ENCODE assay signal across 8 cellular contexts in the genomic region with DNA sequence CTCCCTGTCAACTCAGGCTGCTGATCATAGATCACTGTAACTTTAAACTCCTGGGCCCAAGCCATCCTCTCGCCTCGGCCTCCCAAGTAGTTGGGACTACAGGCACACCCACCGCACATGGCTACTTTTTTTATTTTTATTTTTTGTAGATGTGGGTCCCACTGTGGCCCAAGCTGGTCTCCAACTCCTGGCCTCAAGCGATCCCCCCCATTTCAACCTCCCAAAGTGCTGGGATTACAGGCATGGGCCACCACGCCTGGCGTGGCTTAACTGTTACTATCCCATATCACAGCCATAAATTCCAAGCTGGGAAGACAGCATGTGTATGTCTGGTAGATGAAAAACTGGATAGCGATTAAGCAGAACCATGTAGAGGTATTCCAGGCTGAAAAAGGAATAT. TPM values are rescaled to one million over a fixed set of nuclear protein-coding genes. Genes with fewer than 3 reads are reported as not detected.
DNase-seq lines count a peak whose midpoint lies in the region; ATAC-seq and TF ChIP-seq lines count a peak whose summit lies in the region.

No MANE protein-coding gene starts in this region.

- peaks cover 25 to 35% (median 25%) of the 10 kb centered on the region in 3 donors for H3K4me1 ChIP-seq in skeletal muscle tissue (ENCODE audit: control insufficient read depth in 3 of 3, insufficient read depth in 3 of 3, low read length in 3 of 3)

- peak overlapping the region; percentile 90 for H3K4me3 Mint-ChIP-seq in WTC11

- H3K9me3 ChIP-seq in skeletal muscle tissue (ENCODE audit: control insufficient read depth in 3 of 3, low read length in 3 of 3): no peaks in the 10 kb centered on the region

- H3K36me3 ChIP-seq in H7 (replicated peaks; ENCODE audit: control insufficient read depth, insufficient read depth, low read length) (no peaks in the 10 kb centered on the region; the same call in none of the 2 replicates), skeletal muscle tissue (ENCODE audit: control insufficient read depth in 3 of 3, insufficient read depth in 3 of 3, low read length in 3 of 3) (peaks cover 4 to 18% (median 9%) of the 10 kb centered on the region in 3 donors)

- H3K9me3 Mint-ChIP-seq in WTC11: no peaks in the 10 kb centered on the region

- POLR2A ChIA-PET in WTC11 (lab: Charles Lee): interaction anchor here (0.7 to 3.3 kb wide), 4 partner anchors 17 to 286 kb away, joined by 3 to 36 read pairs (median 4); a partner anchor contains a TSS

- in situ Hi-C loops in G401 (cut with HindIII; ENCODE audit: low sequenced_read_pairs): no loop called here

- CTCF ChIA-PET in WTC11 (lab: Charles Lee): interaction anchor here (1.1 to 3.9 kb wide), 9 partner anchors 16 to 333 kb away, joined by 7 to 106 read pairs (median 17); a partner anchor contains a TSS

- no peak for DNase-seq in H7
- no peak for DNase-seq in WTC11 (ENCODE audit: low spot score)
- no peak for DNase-seq in foreskin fibroblast
- no peak for DNase-seq in effector CD8-positive, alpha-beta T cell (lab: John Stamatoyannopoulos, UW)
- DNase-seq in G401 (ENCODE audit: low spot score): no peak

- H3K9ac ChIP-seq in skeletal muscle tissue (ENCODE audit: low read depth in 1 of 3, low read length in 3 of 3): peak overlapping the region; percentile 92 to 95 (median 92)

- H3K27ac ChIP-seq in skeletal muscle tissue (ENCODE audit: low read depth, low read length): peak overlapping the region; percentile 76

- peaks cover 6% of the 10 kb centered on the region for H3K27me3 ChIP-seq in H7 (ENCODE audit: control insufficient read depth, insufficient read depth, low read length)
- H3K27me3 ChIP-seq in skeletal muscle tissue (ENCODE audit: control insufficient read depth in 3 of 3, insufficient read depth in 3 of 3, low read length in 3 of 3): peaks cover 0 to 16% (median 12%) of the 10 kb centered on the region in 3 donors

- no peak for TF ChIP-seq CTCF in WTC11 (IDR thresholded peaks at IDR 0.05)
- no peak for TF ChIP-seq CTCF in foreskin fibroblast (IDR thresholded peaks at IDR 0.05; ENCODE audit: low read depth, low read length)

- peak overlapping the region; percentile 90 for H3K27ac Mint-ChIP-seq in WTC11

- peaks cover 22% of the 10 kb centered on the region for H3K4me1 Mint-ChIP-seq in WTC11

- ATAC-seq in WTC11 (no peak), HG03175 (IDR thresholded peaks at IDR 0.05; ENCODE audit: unreplicated experiment) (no peak), HG03521 (IDR thresholded peaks at IDR 0.05; ENCODE audit: unreplicated experiment) (no peak)

- H3K36me3 Mint-ChIP-seq in WTC11: peaks cover 4% of the 10 kb centered on the region; the same call in 1 of the 2 replicates

- H3K27me3 Mint-ChIP-seq in WTC11 (ENCODE audit: low read depth): no peaks in the 10 kb centered on the region

- H3K4me3 ChIP-seq in H7 (ENCODE audit: insufficient read depth, low read depth, low read length) (peak overlapping the region; percentile 84; the same call in 1 of the 2 replicates), foreskin fibroblast (ENCODE audit: low read depth in 1 of 2, low read length in 2 of 2) (peak overlapping the region; percentile 83 to 89), skeletal muscle tissue (ENCODE audit: low read length in 3 of 3) (peak overlapping the region; percentile 91 to 98 (median 95))

TF ChIP-seq in WTC11, 78 proteins besides CTCF, POLR2A, EP300 and RAD21:
- TF ChIP-seq ELF4 (CRISPR knock-in tag; IDR thresholded peaks at IDR 0.05; ENCODE audit: low read depth) (no peak), MXD4 (CRISPR knock-in tag; IDR thresholded peaks at IDR 0.05; ENCODE audit: borderline replicate concordance) (no peak), CREM (CRISPR knock-in tag; IDR thresholded peaks at IDR 0.05) (no peak), ZNF138 (CRISPR knock-in tag; conservative IDR thresholded peaks at IDR 0.05) (no peak)
- TF ChIP-seq, protein P1, sequence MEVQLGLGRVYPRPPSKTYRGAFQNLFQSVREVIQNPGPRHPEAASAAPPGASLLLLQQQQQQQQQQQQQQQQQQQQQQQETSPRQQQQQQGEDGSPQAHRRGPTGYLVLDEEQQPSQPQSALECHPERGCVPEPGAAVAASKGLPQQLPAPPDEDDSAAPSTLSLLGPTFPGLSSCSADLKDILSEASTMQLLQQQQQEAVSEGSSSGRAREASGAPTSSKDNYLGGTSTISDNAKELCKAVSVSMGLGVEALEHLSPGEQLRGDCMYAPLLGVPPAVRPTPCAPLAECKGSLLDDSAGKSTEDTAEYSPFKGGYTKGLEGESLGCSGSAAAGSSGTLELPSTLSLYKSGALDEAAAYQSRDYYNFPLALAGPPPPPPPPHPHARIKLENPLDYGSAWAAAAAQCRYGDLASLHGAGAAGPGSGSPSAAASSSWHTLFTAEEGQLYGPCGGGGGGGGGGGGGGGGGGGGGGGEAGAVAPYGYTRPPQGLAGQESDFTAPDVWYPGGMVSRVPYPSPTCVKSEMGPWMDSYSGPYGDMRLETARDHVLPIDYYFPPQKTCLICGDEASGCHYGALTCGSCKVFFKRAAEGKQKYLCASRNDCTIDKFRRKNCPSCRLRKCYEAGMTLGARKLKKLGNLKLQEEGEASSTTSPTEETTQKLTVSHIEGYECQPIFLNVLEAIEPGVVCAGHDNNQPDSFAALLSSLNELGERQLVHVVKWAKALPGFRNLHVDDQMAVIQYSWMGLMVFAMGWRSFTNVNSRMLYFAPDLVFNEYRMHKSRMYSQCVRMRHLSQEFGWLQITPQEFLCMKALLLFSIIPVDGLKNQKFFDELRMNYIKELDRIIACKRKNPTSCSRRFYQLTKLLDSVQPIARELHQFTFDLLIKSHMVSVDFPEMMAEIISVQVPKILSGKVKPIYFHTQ (CRISPR knock-in tag; IDR thresholded peaks at IDR 0.05): no peak
- TF ChIP-seq, protein P2, sequence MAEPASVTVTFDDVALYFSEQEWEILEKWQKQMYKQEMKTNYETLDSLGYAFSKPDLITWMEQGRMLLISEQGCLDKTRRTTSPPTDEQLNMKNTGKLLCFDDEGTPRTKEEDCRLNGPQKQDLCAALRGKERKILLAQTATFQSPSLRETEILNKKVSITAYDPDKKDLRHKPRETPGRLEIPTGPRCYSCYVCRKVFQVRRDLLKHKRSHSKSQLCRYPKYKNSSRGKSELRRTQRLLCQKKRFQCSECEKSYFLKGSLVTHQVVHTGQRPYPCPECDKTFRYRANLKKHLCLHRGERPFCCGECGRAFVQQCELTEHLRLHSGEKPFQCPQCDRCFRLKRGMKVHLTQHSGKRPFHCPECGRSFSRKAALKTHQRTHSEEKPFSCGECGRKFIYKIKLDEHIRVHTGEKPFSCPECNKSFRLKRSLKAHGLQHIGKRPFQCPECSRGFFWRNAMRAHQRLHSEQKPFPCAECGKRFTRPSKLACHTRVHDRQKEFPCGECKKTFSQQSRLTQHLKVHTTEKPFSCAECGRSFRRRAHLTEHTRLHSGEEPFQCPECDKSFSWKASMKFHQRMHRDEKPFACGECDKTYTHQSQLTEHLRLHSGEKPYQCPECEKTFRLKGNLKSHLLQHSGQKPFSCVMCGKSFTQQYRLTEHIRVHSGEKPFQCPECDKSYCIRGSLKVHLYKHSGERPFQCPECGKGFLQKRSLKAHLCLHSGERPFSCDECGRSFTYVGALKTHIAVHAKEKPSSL (CRISPR knock-in tag; conservative IDR thresholded peaks at IDR 0.05): no peak
- TF ChIP-seq, protein P3, sequence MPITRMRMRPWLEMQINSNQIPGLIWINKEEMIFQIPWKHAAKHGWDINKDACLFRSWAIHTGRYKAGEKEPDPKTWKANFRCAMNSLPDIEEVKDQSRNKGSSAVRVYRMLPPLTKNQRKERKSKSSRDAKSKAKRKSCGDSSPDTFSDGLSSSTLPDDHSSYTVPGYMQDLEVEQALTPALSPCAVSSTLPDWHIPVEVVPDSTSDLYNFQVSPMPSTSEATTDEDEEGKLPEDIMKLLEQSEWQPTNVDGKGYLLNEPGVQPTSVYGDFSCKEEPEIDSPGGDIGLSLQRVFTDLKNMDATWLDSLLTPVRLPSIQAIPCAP (CRISPR knock-in tag; IDR thresholded peaks at IDR 0.05): no peak
- TF ChIP-seq, protein P4, sequence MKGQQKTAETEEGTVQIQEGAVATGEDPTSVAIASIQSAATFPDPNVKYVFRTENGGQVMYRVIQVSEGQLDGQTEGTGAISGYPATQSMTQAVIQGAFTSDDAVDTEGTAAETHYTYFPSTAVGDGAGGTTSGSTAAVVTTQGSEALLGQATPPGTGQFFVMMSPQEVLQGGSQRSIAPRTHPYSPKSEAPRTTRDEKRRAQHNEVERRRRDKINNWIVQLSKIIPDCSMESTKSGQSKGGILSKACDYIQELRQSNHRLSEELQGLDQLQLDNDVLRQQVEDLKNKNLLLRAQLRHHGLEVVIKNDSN (CRISPR knock-in tag; IDR thresholded peaks at IDR 0.05): no peak

RNA-seq across cellular contexts. Expression of a gene that starts 1.0 kb away (rescaled TPM):
- total RNA-seq in H7 (2014; rRNA removed; shearing (Covaris generic)): 81.3 and 82.7 TPM in 2 replicates
- total RNA-seq in WTC11 (2021) (84.7 to 96.2 TPM (median 94.5 TPM) in 3 replicates), skeletal muscle tissue (40.7 TPM)
- total RNA-seq in G401 (2014; rRNA removed; shearing (Covaris generic)): 105 and 117 TPM in 2 replicates

RNA-seq across cellular contexts. Expression of a gene that starts 1.2 kb away (rescaled TPM):
- 7.4 and 8.9 TPM in 2 replicates for total RNA-seq in H7 (2014; rRNA removed; shearing (Covaris generic))
- 19.3 to 23.8 TPM (median 21.4 TPM) in 3 replicates for total RNA-seq in WTC11 (2021)
- under 0.01 TPM for total RNA-seq in skeletal muscle tissue
- total RNA-seq in G401 (2014; rRNA removed; shearing (Covaris generic)): 9.9 and 21.2 TPM in 2 replicates

RNA-seq across cellular contexts. Expression of a gene that starts 15.6 kb away (rescaled TPM):
- total RNA-seq in H7 (2014; rRNA removed; shearing (Covaris generic)): 17.3 and 22.3 TPM in 2 replicates
- 43.6 to 50.3 TPM (median 44.8 TPM) in 3 replicates for total RNA-seq in WTC11 (2021)
- total RNA-seq in skeletal muscle tissue: 5.2 TPM
- total RNA-seq in G401 (2014; rRNA removed; shearing (Covaris generic)): 8.8 and 17.7 TPM in 2 replicates

RNA-seq across cellular contexts. Expression of a gene that starts 16.8 kb away (rescaled TPM):
- 31.2 and 37.5 TPM in 2 replicates for total RNA-seq in H7 (2014; rRNA removed; shearing (Covaris generic))
- total RNA-seq in WTC11 (2021) (90.9 to 109 TPM (median 96.0 TPM) in 3 replicates), skeletal muscle tissue (16.7 TPM)
- 23.5 and 34.0 TPM in 2 replicates for total RNA-seq in G401 (2014; rRNA removed; shearing (Covaris generic))

RNA-seq across cellular contexts. Expression of a gene that starts 46.4 kb away (rescaled TPM):
- total RNA-seq in H7 (2014; rRNA removed; shearing (Covaris generic)): 19.3 and 23.8 TPM in 2 replicates
- total RNA-seq in WTC11 (2021) (51.2 to 60.4 TPM (median 53.4 TPM) in 3 replicates), skeletal muscle tissue (5.2 TPM)
- total RNA-seq in G401 (2014; rRNA removed; shearing (Covaris generic)): not detected in 2 replicates
